ENCODE assay signal across 14 cellular contexts in the genomic region with DNA sequence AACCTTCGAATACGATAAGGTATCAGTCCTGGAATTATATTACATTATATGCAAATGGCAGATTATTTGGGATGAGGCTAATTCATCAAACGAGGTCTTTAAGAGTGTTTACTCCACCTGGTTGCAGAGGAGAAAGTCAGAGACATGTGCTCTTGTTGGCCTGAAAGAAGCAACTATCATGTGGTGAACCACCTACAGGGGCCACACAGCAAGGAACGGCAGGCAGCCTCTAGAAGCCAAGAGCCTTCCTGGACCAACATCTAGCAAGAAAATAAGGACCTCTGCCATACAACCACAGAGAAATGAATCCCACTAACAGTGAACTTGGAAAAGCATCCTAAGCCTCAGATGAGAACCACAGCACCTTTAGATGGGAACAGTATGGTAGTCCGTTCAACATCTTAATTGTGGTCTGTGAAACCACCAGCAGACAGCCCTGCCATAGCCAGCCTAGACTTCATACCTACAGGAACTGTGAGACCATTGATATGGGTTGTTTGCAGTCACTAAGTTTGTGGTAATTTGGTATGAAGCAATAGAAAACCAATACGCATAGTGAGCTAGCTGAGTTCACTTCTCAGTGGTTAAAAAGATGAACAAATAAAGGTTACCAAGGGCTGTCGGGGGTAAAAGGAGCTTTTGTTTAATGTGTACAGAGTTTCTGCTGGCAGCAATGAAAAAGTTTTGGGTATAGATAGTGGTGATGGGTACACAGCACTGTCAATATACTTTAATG.
DNase-seq lines count a peak whose midpoint lies in the region; ATAC-seq lines count a peak whose summit lies in the region.
"Had no signal": no experiment of that assay in that cellular context is flagged by ENCODE, and none has a peak within 500 bp of the region (broad histone marks: within the 10 kb centered on the region; RNA-seq: fewer than 3 reads in every experiment).

No MANE protein-coding gene starts in this region.

- H3K27ac Mint-ChIP-seq in naive thymus-derived CD8-positive, alpha-beta T cell, result no peak overlapping the region
- H3K27ac Mint-ChIP-seq: GM23338; T-helper 1 cell treated with Interleukin-12 subunit alpha and Interleukin-12 subunit beta and Interleukin-4 antibody, amounts not matched to agents 30 μg/mL and 1 μg/mL, for 36 hours had no signal

- no peaks in the 10 kb centered on the region for H3K9me3 Mint-ChIP-seq in naive thymus-derived CD8-positive, alpha-beta T cell
- H3K9me3 Mint-ChIP-seq: GM23338 had no signal

- no peaks in the 10 kb centered on the region for H3K36me3 Mint-ChIP-seq in naive thymus-derived CD8-positive, alpha-beta T cell

- H3K4me1 Mint-ChIP-seq in naive thymus-derived CD8-positive, alpha-beta T cell, result peaks cover 0 to 3% (median 0%) of the 10 kb centered on the region in 4 donors

- POLR2A ChIA-PET in naive thymus-derived CD8-positive, alpha-beta T cell (lab: Charles Lee), result no interaction called here

- ATAC-seq in naive thymus-derived CD8-positive, alpha-beta T cell, result no peak
- ATAC-seq in HG03469 (IDR thresholded peaks at IDR 0.05; ENCODE audit: unreplicated experiment) (no peak), HG03045 (IDR thresholded peaks at IDR 0.05; ENCODE audit: unreplicated experiment) (no peak)
- ATAC-seq: GM12878, GM23338 had no signal

- peak; percentile 26 for DNase-seq in HT1080 (ENCODE audit: low read depth)
- DNase-seq in LHCN-M2 (ENCODE audit: low read depth), result peak; percentile 75
- DNase-seq in SIG-M5 treated with dmso at 0.1 percent for 504 hours (lab: John Stamatoyannopoulos, UW; ENCODE audit: unreplicated experiment), result peak; percentile 54
- peak; percentile 21 for DNase-seq in glomerular visceral epithelial cell (ENCODE audit: extremely low spot score)
- DNase-seq in naive thymus-derived CD8-positive, alpha-beta T cell, result no peak
- DNase-seq in D341Med (ENCODE audit: low spot score), result no peak
- DNase-seq: COR-L47, NCI-H2029 treated with DMSO at 0.1 percent for 48 hours, NCI-H526 had no signal

- no peak overlapping the region for H3K4me3 Mint-ChIP-seq in naive thymus-derived CD8-positive, alpha-beta T cell
- H3K4me3 Mint-ChIP-seq: GM23338; T-helper 1 cell treated with Interleukin-12 subunit alpha and Interleukin-12 subunit beta and Interleukin-4 antibody, amounts not matched to agents 30 μg/mL and 1 μg/mL, for 36 hours had no signal

- H3K27me3 Mint-ChIP-seq in naive thymus-derived CD8-positive, alpha-beta T cell, result peaks cover 0 to 3% (median 0%) of the 10 kb centered on the region in 5 donors

Comparison
In these comparisons a context has a peak if more than half of its experiments do, and no peak if none do; other contexts are left out.
1. DNase-seq: peak in HT1080 (single experiment), LHCN-M2 (single experiment), SIG-M5 treated with dmso at 0.1 percent for 504 hours (single experiment) and glomerular visceral epithelial cell (single experiment); none in naive thymus-derived CD8-positive, alpha-beta T cell (0 of 10) and D341Med (single experiment).